In the genomic region with DNA sequence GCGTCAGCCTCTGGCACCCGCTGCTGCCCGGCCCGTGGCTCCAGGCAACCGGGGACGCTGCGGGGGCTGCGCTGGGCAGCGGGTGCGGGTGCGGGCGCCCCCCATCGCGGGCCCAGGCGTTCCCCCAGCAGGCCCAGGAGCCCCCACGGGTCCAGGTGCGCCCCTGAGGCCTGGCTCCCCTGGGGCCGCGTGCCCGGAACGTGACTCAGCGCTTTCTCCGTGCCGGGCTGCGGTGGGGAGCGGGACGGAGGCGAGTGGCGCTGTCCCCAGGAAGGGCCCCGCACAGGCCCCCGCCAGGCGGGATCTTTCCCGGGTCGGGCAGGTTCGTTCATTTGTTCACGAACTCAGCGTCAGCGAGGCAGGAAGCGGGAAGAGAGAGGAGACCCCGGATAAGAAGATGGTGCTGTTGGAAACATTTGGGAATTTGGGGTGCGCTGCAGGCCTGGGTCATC, we compare ENCODE assay signal across 7 cellular contexts. TPM values are rescaled to one million over a fixed set of nuclear protein-coding genes. Genes with fewer than 3 reads are reported as not detected.
DNase-seq lines count a peak whose midpoint lies in the region; ATAC-seq and TF ChIP-seq lines count a peak whose summit lies in the region.
"Had no signal": no experiment of that assay in that cellular context is flagged by ENCODE, and none has a peak within 500 bp of the region (broad histone marks: within the 10 kb centered on the region; RNA-seq: fewer than 3 reads in every experiment).

No MANE protein-coding gene starts in this region.

- TF ChIP-seq EP300 in tibial nerve (IDR thresholded peaks at IDR 0.05): no peak

- no peaks in the 10 kb centered on the region for H3K36me3 ChIP-seq in tibial nerve

- H3K36me3 Mint-ChIP-seq in activated naive CD4-positive, alpha-beta T cell treated with anti-CD3 and anti-CD28 coated beads, Interleukin-2, amount 10 ng/mL, durations not matched to agents 7 days and 5 days: no peaks in the 10 kb centered on the region

- peak overlapping the region in 2 of 4 donors; percentile 68 to 73 for H3K27ac ChIP-seq in tibial nerve

- no peaks in the 10 kb centered on the region for H3K9me3 Mint-ChIP-seq in activated naive CD4-positive, alpha-beta T cell treated with anti-CD3 and anti-CD28 coated beads, Interleukin-2, amount 10 ng/mL, durations not matched to agents 7 days and 5 days

- TF ChIP-seq POLR2A in tibial nerve (IDR thresholded peaks at IDR 0.05): no peak

- ATAC-seq in left cardiac atrium: peak; percentile 63 to 66

- peaks cover 5% of the 10 kb centered on the region for H3K27me3 Mint-ChIP-seq in activated naive CD4-positive, alpha-beta T cell treated with anti-CD3 and anti-CD28 coated beads, Interleukin-2, amount 10 ng/mL, durations not matched to agents 7 days and 5 days

- intact Hi-C loops in left cardiac atrium (cut with DNase I): loop anchor here (1.0 to 5.0 kb wide), 4 partner anchors 60 to 175 kb away; no protein-coding TSS in a partner anchor

- no peak for TF ChIP-seq CTCF in tibial nerve (IDR thresholded peaks at IDR 0.05)

- peak overlapping the region; percentile 75 for H3K27ac Mint-ChIP-seq in activated naive CD4-positive, alpha-beta T cell treated with anti-CD3 and anti-CD28 coated beads, Interleukin-2, amount 10 ng/mL, durations not matched to agents 7 days and 5 days

- no peak overlapping the region for H3K4me3 Mint-ChIP-seq in activated naive CD4-positive, alpha-beta T cell treated with anti-CD3 and anti-CD28 coated beads, Interleukin-2, amount 10 ng/mL, durations not matched to agents 7 days and 5 days

- peaks cover 43% of the 10 kb centered on the region for H3K4me1 Mint-ChIP-seq in activated naive CD4-positive, alpha-beta T cell treated with anti-CD3 and anti-CD28 coated beads, Interleukin-2, amount 10 ng/mL, durations not matched to agents 7 days and 5 days

- H3K4me1 ChIP-seq in tibial nerve: peaks cover 0 to 14% (median 10%) of the 10 kb centered on the region in 4 donors

- CTCF ChIA-PET in activated naive CD4-positive, alpha-beta T cell treated with anti-CD3 and anti-CD28 coated beads, Interleukin-2, amount 10 ng/mL, durations not matched to agents 7 days and 5 days (lab: Charles Lee): interaction anchor here (0.5 to 11.0 kb wide), 15 partner anchors 11 to 168 kb away, joined by 3 to 215 read pairs (median 5); partner anchors contain the start of gene EXOC7

- WGBS in tibial nerve, 2 donors: 29 to 40% methylated on average over 9 to 33 of the region's 41 CpGs

- no peaks in the 10 kb centered on the region for H3K9me3 ChIP-seq in tibial nerve

- peak overlapping the region in 3 of 4 donors; percentile 36 to 51 (median 46) for H3K4me3 ChIP-seq in tibial nerve

- no peaks in the 10 kb centered on the region for H3K27me3 ChIP-seq in tibial nerve

- no peak for DNase-seq in activated naive CD4-positive, alpha-beta T cell treated with anti-CD3 and anti-CD28 coated beads, Interleukin-2, amount 10 ng/mL, durations not matched to agents 7 days and 5 days
- DNase-seq in activated naive CD4-positive, alpha-beta T cell treated with Interleukin-2 at 50 U/mL for 16 hours: no peak
- DNase-seq in left cardiac atrium (no peak), tibial nerve (ENCODE audit: low spot score in 2 of 2) (no peak), NCI-H2029 treated with DMSO at 0.1 percent for 48 hours (lab: John Stamatoyannopoulos, UW) (no peak), pons (ENCODE audit: low spot score) (no peak)

RNA-seq across cellular contexts. Expression of gene EXOC7, which starts 18.4 kb away (rescaled TPM):
- total RNA-seq in left cardiac atrium (10 to 100 TPM; 74.1 to 79.5 TPM), tibial nerve (10 to 100 TPM; 51.7 to 87.3 (median 75.1) TPM)

RNA-seq across cellular contexts. Expression of gene FOXJ1, which starts 19.1 kb away (rescaled TPM):
- total RNA-seq in left cardiac atrium (not detected), tibial nerve (not detected)
- total RNA-seq: Daoy had no signal

RNA-seq across cellular contexts. Expression of gene ZACN, which starts 43.0 kb away (rescaled TPM):
- not detected for total RNA-seq in left cardiac atrium
- total RNA-seq in tibial nerve: not detected
- total RNA-seq: Daoy had no signal

RNA-seq across cellular contexts. Expression of gene GALR2, which starts 47.4 kb away (rescaled TPM):
- total RNA-seq in left cardiac atrium (not detected), tibial nerve (not detected)
- total RNA-seq: Daoy had no signal

RNA-seq across cellular contexts. Expression of gene SRP68, which starts 49.6 kb away (rescaled TPM):
- 10 to 100 TPM; 51.1 to 60.1 TPM for total RNA-seq in left cardiac atrium
- 10 to 100 TPM; 51.5 to 58.6 (median 53.5) TPM for total RNA-seq in tibial nerve
